In the genomic region with DNA sequence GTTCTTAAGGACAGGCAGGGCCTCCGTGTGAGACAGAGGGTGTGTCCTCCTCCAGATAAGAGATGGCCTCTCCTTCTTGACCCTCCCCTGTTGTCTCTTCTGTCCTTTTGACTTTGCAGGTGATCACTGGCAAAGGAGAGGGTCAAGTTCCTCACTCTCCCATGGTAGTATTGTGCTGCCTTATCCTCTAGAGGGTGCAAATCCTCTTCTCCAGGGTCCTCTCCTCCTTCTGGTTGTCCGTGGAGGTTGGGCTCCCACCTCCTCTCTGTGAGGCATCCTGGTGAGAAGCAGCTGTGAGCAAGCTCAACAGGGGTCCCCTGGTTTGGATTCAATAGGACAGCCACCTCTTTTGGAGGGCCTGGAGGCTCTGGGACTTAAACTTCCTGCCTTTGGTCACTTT, we compare ENCODE assay signal across 9 cellular contexts. TPM values are rescaled to one million over a fixed set of nuclear protein-coding genes. Genes with fewer than 3 reads are reported as not detected.
DNase-seq lines count a peak whose midpoint lies in the region; ATAC-seq lines count a peak whose summit lies in the region.
"Had no signal": no experiment of that assay in that cellular context is flagged by ENCODE, and none has a peak within 500 bp of the region (broad histone marks: within the 10 kb centered on the region; RNA-seq: fewer than 3 reads in every experiment).

No MANE protein-coding gene starts in this region.

- H3K36me3 Mint-ChIP-seq in activated T-helper 17 cell treated with anti-CD3 and anti-CD28 coated beads, Interleukin-2, amount 50 U/mL, for 72 hours (ENCODE audit: low read depth), result no peaks in the 10 kb centered on the region

- peak; percentile 53 for ATAC-seq in activated T-helper 17 cell treated with anti-CD3 and anti-CD28 coated beads, Interleukin-2, amount 50 U/mL, for 72 hours (replicated peaks)

- DNase-seq in DMS 273 (lab: John Stamatoyannopoulos, UW; ENCODE audit: unreplicated experiment), result peak; percentile 47
- no peak for DNase-seq in DMS 273 treated with DMSO at 0.1 percent for 48 hours (lab: John Stamatoyannopoulos, UW)
- DNase-seq in KBM-7, result peak; percentile 56
- DNase-seq in lung microvascular endothelial cell (ENCODE audit: low read depth in 2 of 2), result peak; percentile 3 to 20
- no peak for DNase-seq in GM19240 (ENCODE audit: insufficient read length, low spot score)
- no peak for DNase-seq in HPDE6-E6E7 (ENCODE audit: extremely low spot score)
- DNase-seq in dedifferentiated amniotic fluid mesenchymal stem cell (ENCODE audit: extremely low spot score), result no peak
- DNase-seq: posterior cingulate gyrus had no signal

- in situ Hi-C loops in KBM-7 (cut with MboI; ENCODE audit: low pct_unique_long_range_greater_than_20kb, low sequenced_read_pairs), result no loop called here

- no peaks in the 10 kb centered on the region for H3K4me1 Mint-ChIP-seq in activated T-helper 17 cell treated with anti-CD3 and anti-CD28 coated beads, Interleukin-2, amount 50 U/mL, for 72 hours

- no peak overlapping the region for H3K4me3 Mint-ChIP-seq in activated T-helper 17 cell treated with anti-CD3 and anti-CD28 coated beads, Interleukin-2, amount 50 U/mL, for 72 hours

- H3K27ac Mint-ChIP-seq in activated T-helper 17 cell treated with anti-CD3 and anti-CD28 coated beads, Interleukin-2, amount 50 U/mL, for 72 hours, result no peak overlapping the region

- no peaks in the 10 kb centered on the region for H3K9me3 Mint-ChIP-seq in activated T-helper 17 cell treated with anti-CD3 and anti-CD28 coated beads, Interleukin-2, amount 50 U/mL, for 72 hours

- no peaks in the 10 kb centered on the region for H3K27me3 Mint-ChIP-seq in activated T-helper 17 cell treated with anti-CD3 and anti-CD28 coated beads, Interleukin-2, amount 50 U/mL, for 72 hours

RNA-seq across cellular contexts. Expression of a gene that starts 44.8 kb away (rescaled TPM):
- total RNA-seq in activated T-helper 17 cell treated with anti-CD3 and anti-CD28 coated beads, Interleukin-2, amount 50 U/mL, for 72 hours, result 10 to 100 TPM in 1 of 2 donors, 1 to 10 TPM in 1; 5.8 to 10.1 TPM
- 2.0 and 3.8 TPM in 2 replicates for total RNA-seq in lung microvascular endothelial cell

RNA-seq across cellular contexts. Expression of a gene that starts 47.8 kb away (rescaled TPM):
- not detected for total RNA-seq in activated T-helper 17 cell treated with anti-CD3 and anti-CD28 coated beads, Interleukin-2, amount 50 U/mL, for 72 hours
- total RNA-seq in lung microvascular endothelial cell, result not detected in 2 replicates

Comparison
In these comparisons a context has a peak if more than half of its experiments do, and no peak if none do; other contexts are left out.
1. DNase-seq: peak in DMS 273 (single experiment), KBM-7 (single experiment) and lung microvascular endothelial cell (2 of 2); none in DMS 273 treated with DMSO at 0.1 percent for 48 hours (single experiment), GM19240 (single experiment), HPDE6-E6E7 (single experiment) and dedifferentiated amniotic fluid mesenchymal stem cell (single experiment).